8 cellular contexts compared by ENCODE assay signal in genomic region chr10:29239569-29240472, GRCh38. TPM values are rescaled to one million over a fixed set of nuclear protein-coding genes. Genes with fewer than 3 reads are reported as not detected.
DNase-seq lines count a peak whose midpoint lies in the region; ATAC-seq, FAIRE-seq and TF ChIP-seq lines count a peak whose summit lies in the region.

No MANE protein-coding gene starts in this region.

- intact Hi-C loops in Panc1 (cut with micrococcal nuclease; ENCODE audit: unreplicated experiment) (no loop called here), esophagus squamous epithelium (cut with DNase I) (no loop called here)

- ATAC-seq in Panc1, result no peak
- ATAC-seq in stimulated activated naive CD8-positive, alpha-beta T cell treated with anti-CD3 and anti-CD28 coated beads, Interleukin-15, amount 100 ng/mL, for 72 hours, result no peak
- no peak for ATAC-seq in HG02852 (IDR thresholded peaks at IDR 0.05; ENCODE audit: unreplicated experiment)

- in situ Hi-C loops in Panc1 (cut with HindIII; ENCODE audit: low pct_unique_long_range_greater_than_20kb, low sequenced_read_pairs), result no loop called here

- H3K9me3 ChIP-seq in Panc1 (ENCODE audit: control insufficient read depth, insufficient read depth, low read depth, low read length) (no peaks in the 10 kb centered on the region), esophagus squamous epithelium (no peaks in the 10 kb centered on the region)

- CTCF ChIA-PET in AG04449 (lab: Yijun Ruan, JAX), result interaction anchor here (0.6 to 2.6 kb wide), 10 partner anchors 9 to 80 kb away, joined by 3 to 8 read pairs (median 5); no protein-coding TSS in a partner anchor
- CTCF ChIA-PET in Panc1 (lab: Charles Lee), result interaction anchor here (0.6 to 1.4 kb wide), 5 partner anchors 65 to 177 kb away, joined by 3 to 5 read pairs (median 3); no protein-coding TSS in a partner anchor

- H3K27ac Mint-ChIP-seq in stimulated activated naive CD8-positive, alpha-beta T cell treated with anti-CD3 and anti-CD28 coated beads, Interleukin-15, amount 100 ng/mL, for 72 hours, result no peak overlapping the region

- H3K4me3 Mint-ChIP-seq in stimulated activated naive CD8-positive, alpha-beta T cell treated with anti-CD3 and anti-CD28 coated beads, Interleukin-15, amount 100 ng/mL, for 72 hours, result no peak overlapping the region

- no peak for DNase-seq in AG04449 (ENCODE audit: low read depth, low spot score)
- no peak for DNase-seq in GM18507 (ENCODE audit: extremely low spot score, insufficient read length, low read depth)
- DNase-seq in Panc1 (ENCODE audit: low read depth, low spot score), result peak; percentile 15
- DNase-seq in germinal center (ENCODE audit: low spot score), result peak; percentile 9
- DNase-seq in mucosa of gallbladder (ENCODE audit: low spot score), result no peak
- no peak for DNase-seq in stimulated activated naive CD8-positive, alpha-beta T cell treated with anti-CD3 and anti-CD28 coated beads, Interleukin-15, amount 100 ng/mL, for 72 hours
- DNase-seq in esophagus squamous epithelium (lab: John Stamatoyannopoulos, UW), result no peak

- H3K4me1 Mint-ChIP-seq in stimulated activated naive CD8-positive, alpha-beta T cell treated with anti-CD3 and anti-CD28 coated beads, Interleukin-15, amount 100 ng/mL, for 72 hours, result no peaks in the 10 kb centered on the region

- 64 to 87% methylated on average over 7 to 9 of the region's 15 CpGs for WGBS in esophagus squamous epithelium, 2 donors

- BruUV-seq in Panc1 (replicated peaks; lab: Mats Ljungman, UMichigan), result no TSS peak

- no peaks in the 10 kb centered on the region for H3K27me3 ChIP-seq in Panc1 (ENCODE audit: control insufficient read depth, insufficient read depth, low read length)
- peaks cover 0 to 12% (median 0%) of the 10 kb centered on the region in 4 donors for H3K27me3 ChIP-seq in esophagus squamous epithelium

- H3K4me1 ChIP-seq in Panc1 (ENCODE audit: control insufficient read depth, insufficient read depth, low read length) (no peaks in the 10 kb centered on the region; the same call in 1 of the 2 replicates), esophagus squamous epithelium (no peaks in the 10 kb centered on the region)

- POLR2A ChIA-PET in AG04449 (lab: Yijun Ruan, JAX) (no interaction called here), Panc1 (lab: Charles Lee) (no interaction called here)

- no peaks in the 10 kb centered on the region for H3K9me3 Mint-ChIP-seq in stimulated activated naive CD8-positive, alpha-beta T cell treated with anti-CD3 and anti-CD28 coated beads, Interleukin-15, amount 100 ng/mL, for 72 hours

- peak; percentile 5 for FAIRE-seq in GM18507 (lab: Jason Lieb, UNC)

- TF ChIP-seq POLR2A in esophagus squamous epithelium (IDR thresholded peaks at IDR 0.05), result no peak

- H3K4me3 ChIP-seq in AG04449 (ENCODE audit: low read depth, low read length) (no peak overlapping the region), Panc1 (ENCODE audit: low read depth in 2 of 2, low read length in 2 of 2) (no peak overlapping the region), esophagus squamous epithelium (no peak overlapping the region)

- peak; percentile 56 for TF ChIP-seq CTCF in AG04449 (IDR thresholded peaks at IDR 0.05; ENCODE audit: insufficient read depth, low read length, missing control alignments)
- peak; percentile 77 for TF ChIP-seq CTCF in Panc1 (IDR thresholded peaks at IDR 0.05)
- peak in 1 of 6 experiments; percentile 22 for TF ChIP-seq CTCF in esophagus squamous epithelium (IDR thresholded peaks at IDR 0.05)

- H3K36me3 ChIP-seq in Panc1 (ENCODE audit: control insufficient read depth, insufficient read depth, low read length) (no peaks in the 10 kb centered on the region), esophagus squamous epithelium (no peaks in the 10 kb centered on the region)

- H3K27ac ChIP-seq in Panc1 (ENCODE audit: low read length), result peak overlapping the region; percentile 21; the same call in 1 of the 2 replicates
- H3K27ac ChIP-seq in esophagus squamous epithelium, result no peak overlapping the region

- peaks cover 15% of the 10 kb centered on the region for H3K27me3 Mint-ChIP-seq in stimulated activated naive CD8-positive, alpha-beta T cell treated with anti-CD3 and anti-CD28 coated beads, Interleukin-15, amount 100 ng/mL, for 72 hours

RNA-seq across cellular contexts. Expression of gene LYZL1, which starts 49.0 kb away (rescaled TPM):
- total RNA-seq in Panc1 (2021; ENCODE audit: unreplicated experiment), result not detected
- not detected for polyA plus RNA-seq in Panc1 (2012; ENCODE audit: insufficient read length)
- not detected for total RNA-seq in mucosa of gallbladder
- not detected for total RNA-seq in esophagus squamous epithelium

Comparison
In these comparisons a context has a peak if more than half of its experiments do, and no peak if none do; other contexts are left out.
1. DNase-seq: peak in Panc1 (single experiment) and germinal center (single experiment); none in AG04449 (single experiment), GM18507 (single experiment), mucosa of gallbladder (single experiment), stimulated activated naive CD8-positive, alpha-beta T cell treated with anti-CD3 and anti-CD28 coated beads, Interleukin-15, amount 100 ng/mL, for 72 hours (0 of 2) and esophagus squamous epithelium (single experiment).